In genomic region chr1:198577444-198577843, GRCh38 we compare ENCODE assay signal across 21 cellular contexts. TPM values are rescaled to one million over a fixed set of nuclear protein-coding genes. Genes with fewer than 3 reads are reported as not detected.
DNase-seq lines count a peak whose midpoint lies in the region; ATAC-seq and TF ChIP-seq lines count a peak whose summit lies in the region.
"Had no signal": no experiment of that assay in that cellular context is flagged by ENCODE, and none has a peak within 500 bp of the region (broad histone marks: within the 10 kb centered on the region; RNA-seq: fewer than 3 reads in every experiment).

No MANE protein-coding gene starts in this region.

- TF ChIP-seq CTCF in AG09319 (IDR thresholded peaks at IDR 0.05; ENCODE audit: low read depth, low read length): no peak
- TF ChIP-seq CTCF in HFFc6 (IDR thresholded peaks at IDR 0.05): no peak
- TF ChIP-seq CTCF in fibroblast of villous mesenchyme (IDR thresholded peaks at IDR 0.05; ENCODE audit: insufficient read depth, low read depth, low read length): no peak
- no peak for TF ChIP-seq CTCF in esophagus muscularis mucosa (IDR thresholded peaks at IDR 0.05)

- H3K27me3 ChIP-seq in esophagus muscularis mucosa: no peaks in the 10 kb centered on the region
- H3K27me3 ChIP-seq: adrenal gland, BE2C had no signal

- no peaks in the 10 kb centered on the region for H3K36me3 ChIP-seq in esophagus muscularis mucosa
- H3K36me3 ChIP-seq: adrenal gland, BE2C had no signal

- H3K27me3 Mint-ChIP-seq in HFFc6 (ENCODE audit: insufficient read depth): no peaks in the 10 kb centered on the region
- H3K27me3 Mint-ChIP-seq: activated CD4-positive, alpha-beta memory T cell treated with anti-CD3 and anti-CD28 coated beads, Interleukin-2, amount 10 ng/mL, durations not matched to agents 7 days and 5 days; progenitor cell of endocrine pancreas; stimulated activated naive CD8-positive, alpha-beta T cell treated with anti-CD3 and anti-CD28 coated beads, Interleukin-15, amount 100 ng/mL, for 72 hours had no signal

- H3K27ac ChIP-seq in esophagus muscularis mucosa (replicated peaks in 1 of 4): no peak overlapping the region
- H3K27ac ChIP-seq: adrenal gland, SK-N-MC had no signal

- peaks cover 0 to 7% (median 0%) of the 10 kb centered on the region in 4 donors for H3K9me3 ChIP-seq in esophagus muscularis mucosa
- H3K9me3 ChIP-seq: adrenal gland, BE2C had no signal

- peaks cover 58% of the 10 kb centered on the region for H3K4me1 Mint-ChIP-seq in HFFc6 (ENCODE audit: low read depth)

- intact Hi-C loops in sciatic nerve (cut with DNase I): no loop called here
- intact Hi-C loops in esophagus muscularis mucosa (cut with DNase I): no loop called here

- H3K27ac Mint-ChIP-seq in HFFc6: peak overlapping the region; percentile 69; the same call in 1 of the 2 replicates
- H3K27ac Mint-ChIP-seq: activated CD4-positive, alpha-beta memory T cell treated with anti-CD3 and anti-CD28 coated beads, Interleukin-2, amount 10 ng/mL, durations not matched to agents 7 days and 5 days; activated T-helper 1 cell treated with anti-CD3 and anti-CD28 coated beads, Interleukin-12 subunit alpha, Interleukin-12 subunit beta, Interleukin-2, Interleukin-4 antibody, amounts not matched to agents 30 ng/mL and 10 ng/mL and 1 ng/mL, durations not matched to agents 14 hours and 24 hours and 36 hours; progenitor cell of endocrine pancreas; stimulated activated naive CD8-positive, alpha-beta T cell treated with anti-CD3 and anti-CD28 coated beads, Interleukin-15, amount 100 ng/mL, for 72 hours had no signal

- no peak for TF ChIP-seq POLR2A in esophagus muscularis mucosa (IDR thresholded peaks at IDR 0.05; ENCODE audit: low read depth)

- TF ChIP-seq EP300 in esophagus muscularis mucosa (IDR thresholded peaks at IDR 0.05): no peak

- peaks cover 36% of the 10 kb centered on the region for H3K36me3 Mint-ChIP-seq in HFFc6 (ENCODE audit: low read depth)

- no peak overlapping the region for H3K4me3 Mint-ChIP-seq in HFFc6
- H3K4me3 Mint-ChIP-seq: activated CD4-positive, alpha-beta memory T cell treated with anti-CD3 and anti-CD28 coated beads, Interleukin-2, amount 10 ng/mL, durations not matched to agents 7 days and 5 days; activated T-helper 1 cell treated with anti-CD3 and anti-CD28 coated beads, Interleukin-12 subunit alpha, Interleukin-12 subunit beta, Interleukin-2, Interleukin-4 antibody, amounts not matched to agents 30 ng/mL and 10 ng/mL and 1 ng/mL, durations not matched to agents 14 hours and 24 hours and 36 hours; stimulated activated naive CD8-positive, alpha-beta T cell treated with anti-CD3 and anti-CD28 coated beads, Interleukin-15, amount 100 ng/mL, for 72 hours had no signal

- WGBS in esophagus muscularis mucosa: 84% methylated on average over 1 of the region's 1 CpG

- no peak overlapping the region for H3K4me3 ChIP-seq in fibroblast of villous mesenchyme (ENCODE audit: low read depth, low read length)
- no peak overlapping the region for H3K4me3 ChIP-seq in esophagus muscularis mucosa
- H3K4me3 ChIP-seq: adrenal gland, SK-N-MC had no signal

- H3K9me3 Mint-ChIP-seq in HFFc6: peaks cover 26% of the 10 kb centered on the region

- DNase-seq in AG09319 (ENCODE audit: extremely low read depth, low read depth) (peak; percentile 30), HFFc6 (peak; percentile 90), amniotic stem cell (lab: John Stamatoyannopoulos, UW) (peak; percentile 42), fibroblast of villous mesenchyme (ENCODE audit: low read depth) (peak; percentile 21), sciatic nerve (ENCODE audit: low spot score) (no peak), esophagus muscularis mucosa (ENCODE audit: extremely low spot score) (no peak), NCI-H82 treated with DMSO at 0.1 percent for 48 hours (lab: John Stamatoyannopoulos, UW; ENCODE audit: unreplicated experiment) (no peak)
- DNase-seq: activated CD4-positive, alpha-beta memory T cell treated with anti-CD3 and anti-CD28 coated beads, Interleukin-2, amount 10 ng/mL, durations not matched to agents 7 days and 5 days; adrenal gland; BE2C; DMS79; NCI-H1105 treated with DMSO at 0.1 percent for 48 hours; NCI-H345; stimulated activated CD4-positive, alpha-beta T cell treated with anti-CD3 and anti-CD28 coated beads, Interleukin-12 subunit alpha, Interleukin-12 subunit beta, amount 100 ng/mL, for 4 hours; stimulated activated naive CD8-positive, alpha-beta T cell treated with anti-CD3 and anti-CD28 coated beads, Interleukin-15, amount 100 ng/mL, for 72 hours had no signal

- no peaks in the 10 kb centered on the region for H3K4me1 ChIP-seq in esophagus muscularis mucosa
- H3K4me1 ChIP-seq: adrenal gland, BE2C had no signal

- no peak for ATAC-seq in GM21367 (IDR thresholded peaks at IDR 0.05; ENCODE audit: unreplicated experiment)
- no peak for ATAC-seq in sciatic nerve
- ATAC-seq: stimulated activated naive CD8-positive, alpha-beta T cell treated with anti-CD3 and anti-CD28 coated beads, Interleukin-15, amount 100 ng/mL, for 72 hours had no signal

RNA-seq across cellular contexts. Expression of gene ATP6V1G3, which starts 37.0 kb away (rescaled TPM):
- 1 to 10 TPM in 2 of 6 experiments, under 1 TPM in 4; 0.76 to 1.9 (median 0.95) TPM for total RNA-seq in HFFc6 (2021; fragmentation: NEBNext Ultra II Directional; extraction: Animal tissue kit (Norgen Biotek cat#: 25700))
- 0.43 TPM in 1 of 2 replicates, not detected in the other for total RNA-seq in fibroblast of villous mesenchyme
- total RNA-seq in sciatic nerve: not detected
- total RNA-seq in esophagus muscularis mucosa: not detected
- total RNA-seq: activated CD4-positive, alpha-beta memory T cell treated with anti-CD3 and anti-CD28 coated beads, Interleukin-2, amount 10 ng/mL, durations not matched to agents 7 days and 5 days; activated T-helper 1 cell treated with anti-CD3 and anti-CD28 coated beads, Interleukin-12 subunit alpha, Interleukin-12 subunit beta, Interleukin-2, Interleukin-4 antibody, amounts not matched to agents 30 ng/mL and 10 ng/mL and 1 ng/mL, durations not matched to agents 14 hours and 24 hours and 36 hours; adrenal gland; glomerular endothelial cell; kidney epithelial cell; progenitor cell of endocrine pancreas had no signal

Comparison
In these comparisons a context has a peak if more than half of its experiments do, and no peak if none do; other contexts are left out.
1. DNase-seq: peak in AG09319 (single experiment), HFFc6 (single experiment), amniotic stem cell (single experiment) and fibroblast of villous mesenchyme (single experiment); none in sciatic nerve (single experiment), esophagus muscularis mucosa (single experiment) and NCI-H82 treated with DMSO at 0.1 percent for 48 hours (single experiment).